Comparison of ENCODE assay signal across 8 cellular contexts in genomic region chr19:58279042-58279924, GRCh38. TPM values are rescaled to one million over a fixed set of nuclear protein-coding genes. Genes with fewer than 3 reads are reported as not detected.
DNase-seq lines count a peak whose midpoint lies in the region; ATAC-seq and TF ChIP-seq lines count a peak whose summit lies in the region.

No MANE protein-coding gene starts in this region.

- H3K36me3 ChIP-seq in cardiac muscle cell (no peaks in the 10 kb centered on the region), thymus (ENCODE audit: control insufficient read depth, insufficient read depth) (peaks cover 26% of the 10 kb centered on the region)

- H3K4me1 ChIP-seq in cardiac muscle cell (ENCODE audit: low read depth) (peaks cover 5% of the 10 kb centered on the region), thymus (ENCODE audit: control insufficient read depth, insufficient read depth, low read length) (peaks cover 12% of the 10 kb centered on the region)

- H3K9me3 ChIP-seq in AG04450 (ENCODE audit: control insufficient read depth, insufficient read depth, low read length) (peaks cover 65% of the 10 kb centered on the region), cardiac muscle cell (ENCODE audit: low read depth) (no peaks in the 10 kb centered on the region), thymus (ENCODE audit: control insufficient read depth) (peaks cover 2% of the 10 kb centered on the region)

- H3K27ac Mint-ChIP-seq in activated naive CD8-positive, alpha-beta T cell treated with anti-CD3 and anti-CD28 coated beads, Interleukin-2, amount 10 ng/mL, durations not matched to agents 7 days and 5 days: peak overlapping the region; percentile 93
- peak overlapping the region; percentile 96 for H3K27ac Mint-ChIP-seq in osteocyte (ENCODE audit: unreplicated experiment)

- peaks cover 8% of the 10 kb centered on the region for H3K9me3 Mint-ChIP-seq in activated naive CD8-positive, alpha-beta T cell treated with anti-CD3 and anti-CD28 coated beads, Interleukin-2, amount 10 ng/mL, durations not matched to agents 7 days and 5 days
- H3K9me3 Mint-ChIP-seq in osteocyte (ENCODE audit: unreplicated experiment): peaks cover 6% of the 10 kb centered on the region

- peak; percentile 43 for ATAC-seq in GM19324 (IDR thresholded peaks at IDR 0.05; ENCODE audit: low FRiP score, unreplicated experiment)
- ATAC-seq in activated naive CD8-positive, alpha-beta T cell treated with anti-CD3 and anti-CD28 coated beads, Interleukin-2, amount 10 ng/mL, durations not matched to agents 7 days and 5 days (ENCODE audit: low read depth): no peak

- peaks cover 51% of the 10 kb centered on the region for H3K36me3 Mint-ChIP-seq in activated naive CD8-positive, alpha-beta T cell treated with anti-CD3 and anti-CD28 coated beads, Interleukin-2, amount 10 ng/mL, durations not matched to agents 7 days and 5 days
- peaks cover 34% of the 10 kb centered on the region for H3K36me3 Mint-ChIP-seq in osteocyte (ENCODE audit: unreplicated experiment)

- H3K27me3 ChIP-seq in AG04450 (ENCODE audit: control insufficient read depth, insufficient read depth, low read length): no peaks in the 10 kb centered on the region
- H3K27me3 ChIP-seq in cardiac muscle cell: no peaks in the 10 kb centered on the region
- no peaks in the 10 kb centered on the region for H3K27me3 ChIP-seq in thymus (ENCODE audit: control insufficient read depth, insufficient read depth)

- peak overlapping the region; percentile 92 for H3K4me3 ChIP-seq in AG04450 (ENCODE audit: low read depth, low read length)
- peak overlapping the region; percentile 58 for H3K4me3 ChIP-seq in cardiac muscle cell
- peak overlapping the region; percentile 86 for H3K4me3 ChIP-seq in thymus (ENCODE audit: low read length)

- CTCF ChIA-PET in AG04450 (lab: Charles Lee): interaction anchor here (0.6 kb wide), 1 partner anchor 9 kb away, joined by 3 read pairs; no protein-coding TSS in a partner anchor

- 7% methylated on average over 60 of the region's 60 CpGs for WGBS in thymus

- H3K27me3 Mint-ChIP-seq in activated naive CD8-positive, alpha-beta T cell treated with anti-CD3 and anti-CD28 coated beads, Interleukin-2, amount 10 ng/mL, durations not matched to agents 7 days and 5 days: no peaks in the 10 kb centered on the region
- H3K27me3 Mint-ChIP-seq in osteocyte (ENCODE audit: unreplicated experiment): no peaks in the 10 kb centered on the region

- TF ChIP-seq CTCF in AG04450 (IDR thresholded peaks at IDR 0.05; ENCODE audit: low read depth, low read length): no peak
- TF ChIP-seq CTCF in cardiac muscle cell (IDR thresholded peaks at IDR 0.05; ENCODE audit: low read depth, low read length): no peak
- TF ChIP-seq CTCF in osteocyte (IDR thresholded peaks at IDR 0.05): no peak

- DNase-seq in AG04450 (ENCODE audit: low read depth, low spot score): peak; percentile 18
- peak; percentile 72 for DNase-seq in HK-2 (ENCODE audit: unreplicated experiment)
- DNase-seq in RPMI8226: peak; percentile 71
- no peak for DNase-seq in activated naive CD8-positive, alpha-beta T cell treated with anti-CD3 and anti-CD28 coated beads, Interleukin-2, amount 10 ng/mL, durations not matched to agents 7 days and 5 days
- peak; percentile 88 to 92 for DNase-seq in cardiac muscle cell (ENCODE audit: low read depth in 1 of 2, low spot score in 1 of 2)
- peak; percentile 89 for DNase-seq in osteocyte (ENCODE audit: extremely low spot score, unreplicated experiment)

- POLR2A ChIA-PET in AG04450 (lab: Yijun Ruan, JAX): interaction anchor here (0.6 to 1.5 kb wide), 6 partner anchors 21 to 280 kb away, joined by 3 to 5 read pairs (median 3); partner anchors contain the start of genes ERVK3-1, ZBTB45, ZNF544 and ZNF606
- POLR2A ChIA-PET in activated naive CD8-positive, alpha-beta T cell treated with anti-CD3 and anti-CD28 coated beads, Interleukin-2, amount 10 ng/mL, durations not matched to agents 7 days and 5 days (lab: Charles Lee): interaction anchor here (0.6 to 1.8 kb wide), 12 partner anchors 15 to 1039 kb away, joined by 3 to 14 read pairs (median 4); partner anchors contain the start of genes ZBTB45, ZNF274, ZNF544 and ZNF584

- H3K4me1 Mint-ChIP-seq in activated naive CD8-positive, alpha-beta T cell treated with anti-CD3 and anti-CD28 coated beads, Interleukin-2, amount 10 ng/mL, durations not matched to agents 7 days and 5 days: peaks cover 19% of the 10 kb centered on the region
- peaks cover 26% of the 10 kb centered on the region for H3K4me1 Mint-ChIP-seq in osteocyte (ENCODE audit: unreplicated experiment)

- H3K27ac ChIP-seq in AG04450 (ENCODE audit: low read depth, low read length): peak overlapping the region; percentile 87
- H3K27ac ChIP-seq in cardiac muscle cell: peak overlapping the region; percentile 98
- peak overlapping the region; percentile 72 for H3K27ac ChIP-seq in thymus (ENCODE audit: low read depth)

- peak overlapping the region; percentile 91 for H3K4me3 Mint-ChIP-seq in activated naive CD8-positive, alpha-beta T cell treated with anti-CD3 and anti-CD28 coated beads, Interleukin-2, amount 10 ng/mL, durations not matched to agents 7 days and 5 days
- H3K4me3 Mint-ChIP-seq in osteocyte (ENCODE audit: unreplicated experiment): peak overlapping the region; percentile 86

RNA-seq across cellular contexts. Expression of gene ZNF8, which starts 0.5 kb away (rescaled TPM):
- 3.2 and 3.5 TPM in 2 replicates for polyA plus RNA-seq in AG04450 (2011; rRNA removed)
- 12.8 and 13.0 TPM in 2 replicates for polyA minus RNA-seq in AG04450 (2011; rRNA and poly(A)+ RNA removed)
- 1 to 10 TPM; 8.6 to 8.9 TPM for total RNA-seq in activated naive CD8-positive, alpha-beta T cell treated with anti-CD3 and anti-CD28 coated beads, Interleukin-2, amount 10 ng/mL, durations not matched to agents 7 days and 5 days
- total RNA-seq in cardiac muscle cell: 11.3 and 14.7 TPM in 2 replicates
- polyA plus RNA-seq in cardiac muscle cell: 2.2 and 2.7 TPM in 2 replicates
- total RNA-seq in osteocyte: 10.7 and 10.9 TPM in 2 replicates
- 3.7 TPM for polyA plus RNA-seq in thymus

RNA-seq across cellular contexts. Expression of gene ERVK3-1, which starts 25.9 kb away (rescaled TPM):
- polyA plus RNA-seq in AG04450 (2011; rRNA removed) (41.9 and 44.5 TPM in 2 replicates), cardiac muscle cell (62.8 and 62.9 TPM in 2 replicates), thymus (60.9 TPM)
- polyA minus RNA-seq in AG04450 (2011; rRNA and poly(A)+ RNA removed): 21.7 and 24.7 TPM in 2 replicates
- 10 to 100 TPM; 74.5 to 76.3 TPM for total RNA-seq in activated naive CD8-positive, alpha-beta T cell treated with anti-CD3 and anti-CD28 coated beads, Interleukin-2, amount 10 ng/mL, durations not matched to agents 7 days and 5 days
- total RNA-seq in cardiac muscle cell (64.3 and 92.4 TPM in 2 replicates), osteocyte (28.7 and 36.2 TPM in 2 replicates)

RNA-seq across cellular contexts. Expression of gene ZSCAN22, which starts 47.5 kb away (rescaled TPM):
- polyA plus RNA-seq in AG04450 (2011; rRNA removed) (2.6 and 2.7 TPM in 2 replicates), cardiac muscle cell (3.7 and 4.2 TPM in 2 replicates), thymus (1.2 TPM)
- 4.8 and 5.5 TPM in 2 replicates for polyA minus RNA-seq in AG04450 (2011; rRNA and poly(A)+ RNA removed)
- total RNA-seq in activated naive CD8-positive, alpha-beta T cell treated with anti-CD3 and anti-CD28 coated beads, Interleukin-2, amount 10 ng/mL, durations not matched to agents 7 days and 5 days: 1 to 10 TPM; 6.3 TPM
- total RNA-seq in cardiac muscle cell (2.4 and 2.5 TPM in 2 replicates), osteocyte (3.7 and 4.1 TPM in 2 replicates)

RNA-seq across cellular contexts. Expression of gene ZNF544, which starts 50.6 kb away (rescaled TPM):
- polyA plus RNA-seq in AG04450 (2011; rRNA removed) (26.4 and 27.5 TPM in 2 replicates), cardiac muscle cell (34.9 and 35.9 TPM in 2 replicates), thymus (28.0 TPM)
- polyA minus RNA-seq in AG04450 (2011; rRNA and poly(A)+ RNA removed): 34.3 and 36.5 TPM in 2 replicates
- 10 to 100 TPM; 54.0 to 62.7 TPM for total RNA-seq in activated naive CD8-positive, alpha-beta T cell treated with anti-CD3 and anti-CD28 coated beads, Interleukin-2, amount 10 ng/mL, durations not matched to agents 7 days and 5 days
- total RNA-seq in cardiac muscle cell (95.9 and 103 TPM in 2 replicates), osteocyte (25.2 and 25.7 TPM in 2 replicates)
